Comparison of ENCODE assay signal across 28 cellular contexts in the genomic region with DNA sequence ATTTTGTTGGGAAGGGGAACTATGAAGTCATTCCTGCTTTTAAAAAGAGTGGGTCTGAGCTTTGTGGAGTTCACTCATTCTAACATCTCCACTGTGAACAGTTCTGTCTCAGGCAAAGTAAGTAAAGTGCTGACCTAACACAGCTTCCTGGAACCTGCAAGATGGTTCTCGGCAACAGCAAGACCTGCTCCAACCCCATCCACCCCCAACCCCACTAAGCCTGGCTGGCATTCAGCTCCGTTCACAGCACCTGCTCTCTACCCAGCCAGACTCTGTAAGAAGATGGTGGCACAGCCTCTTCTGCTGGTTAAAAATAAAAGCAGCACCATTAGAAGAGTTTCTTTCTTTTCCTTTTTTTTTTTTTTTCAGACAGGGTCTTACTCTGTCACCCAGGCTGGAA. TPM values are rescaled to one million over a fixed set of nuclear protein-coding genes. Genes with fewer than 3 reads are reported as not detected.
DNase-seq lines count a peak whose midpoint lies in the region; ATAC-seq, FAIRE-seq and TF ChIP-seq lines count a peak whose summit lies in the region.
"Had no signal": no experiment of that assay in that cellular context is flagged by ENCODE, and none has a peak within 500 bp of the region (broad histone marks: within the 10 kb centered on the region; RNA-seq: fewer than 3 reads in every experiment).

No MANE protein-coding gene starts in this region.

- H3K79me2 ChIP-seq in PC-3 (ENCODE audit: low read length), result peaks cover 34% of the 10 kb centered on the region

- DNase-seq in NCI-H2196 (lab: John Stamatoyannopoulos, UW; ENCODE audit: unreplicated experiment) (peak; percentile 35), NCI-H2196 treated with DMSO at 0.1 percent for 48 hours (lab: John Stamatoyannopoulos, UW; ENCODE audit: unreplicated experiment) (no peak), NCI-H2171 (lab: John Stamatoyannopoulos, UW) (peak; percentile 10), PC-3 (no peak), pancreas (peak in 5 of 6 donors; percentile 41 to 78 (median 49)), medulla oblongata (ENCODE audit: extremely low spot score) (no peak)
- DNase-seq in stimulated activated CD4-positive, alpha-beta T cell treated with anti-CD3 and anti-CD28 coated beads, Interleukin-2, amount 100 ng/mL, for 48 hours, result no peak
- no peak for DNase-seq in activated CD4-positive, alpha-beta T cell treated with anti-CD3 and anti-CD28 coated beads, Interleukin-2, amount 10 ng/mL, durations not matched to agents 7 days and 5 days
- DNase-seq: 8988T, ACHN, BE2C, DMS53, HCEC 1CT, NCI-H1105, NCI-H1436 treated with DMSO at 0.1 percent for 48 hours, NCI-H187 treated with DMSO at 0.1 percent for 48 hours, NCI-H345, NCI-H510A treated with DMSO at 0.1 percent for 48 hours, NCI-H774, T-cell had no signal

- H3K4me1 Mint-ChIP-seq in activated CD4-positive, alpha-beta T cell treated with anti-CD3 and anti-CD28 coated beads, Interleukin-2, amount 10 ng/mL, durations not matched to agents 7 days and 5 days, result no peaks in the 10 kb centered on the region
- H3K4me1 Mint-ChIP-seq: CD14-positive monocyte, T-cell had no signal

- FAIRE-seq in pancreas (lab: Jason Lieb, UNC), result no peak
- FAIRE-seq: G401.6, GM12878 had no signal

- no peak overlapping the region for H3K4me2 ChIP-seq in PC-3 (ENCODE audit: low read length)
- H3K4me2 ChIP-seq: GM23338, KMS-11 had no signal

- H3K27me3 Mint-ChIP-seq in activated CD4-positive, alpha-beta T cell treated with anti-CD3 and anti-CD28 coated beads, Interleukin-2, amount 10 ng/mL, durations not matched to agents 7 days and 5 days, result peaks cover 15% of the 10 kb centered on the region

- ATAC-seq in PC-3 (no peak), pancreas (peak in 3 of 4 donors; percentile 40 to 70 (median 66))
- ATAC-seq: GM12878, GM23338, T-cell had no signal

- H3K36me3 ChIP-seq in PC-3 (ENCODE audit: low read depth, low read length) (no peaks in the 10 kb centered on the region), pancreas (no peaks in the 10 kb centered on the region)
- H3K36me3 ChIP-seq: BE2C had no signal

- H3K4me3 Mint-ChIP-seq in activated CD4-positive, alpha-beta T cell treated with anti-CD3 and anti-CD28 coated beads, Interleukin-2, amount 10 ng/mL, durations not matched to agents 7 days and 5 days, result no peak overlapping the region
- H3K4me3 Mint-ChIP-seq: CD14-positive monocyte, GM23338, T-cell had no signal

- H3F3A ChIP-seq in PC-3 (ENCODE audit: low read length, unreplicated experiment), result no peaks in the 10 kb centered on the region

- intact Hi-C loops in PC-3 (cut with micrococcal nuclease), result no loop called here
- intact Hi-C loops in pancreas (cut with DNase I), result no loop called here

- H3K27ac ChIP-seq in PC-3 (ENCODE audit: low read length) (no peak overlapping the region), pancreas (peak overlapping the region in 2 of 4 donors; percentile 67)
- H3K27ac ChIP-seq: HL-60, KMS-11, RWPE1 had no signal

- H3K27me3 ChIP-seq in PC-3 (ENCODE audit: low read length) (no peaks in the 10 kb centered on the region), pancreas (no peaks in the 10 kb centered on the region)
- H3K27me3 ChIP-seq: BE2C had no signal

- no peak overlapping the region for H3K4me3 ChIP-seq in PC-3 (ENCODE audit: low read length)
- no peak overlapping the region for H3K4me3 ChIP-seq in pancreas
- H3K4me3 ChIP-seq: GM12878, GM23338 had no signal

- no peaks in the 10 kb centered on the region for H4K20me1 ChIP-seq in PC-3 (ENCODE audit: low read length)

- TSS peak; percentile 18 for BruUV-seq in PC-3 (replicated peaks; lab: Mats Ljungman, UMichigan)

- H3K4me1 ChIP-seq in PC-3 (ENCODE audit: insufficient read depth, low read length), result no peaks in the 10 kb centered on the region
- peaks cover 51 to 54% (median 53%) of the 10 kb centered on the region in 3 donors for H3K4me1 ChIP-seq in pancreas
- H3K4me1 ChIP-seq: BE2C had no signal

- no peak overlapping the region for H3K27ac Mint-ChIP-seq in activated CD4-positive, alpha-beta T cell treated with anti-CD3 and anti-CD28 coated beads, Interleukin-2, amount 10 ng/mL, durations not matched to agents 7 days and 5 days
- H3K27ac Mint-ChIP-seq: CD14-positive monocyte, GM23338, IgD-negative memory B cell, T-cell had no signal

- TF ChIP-seq CTCF in PC-3 (conservative IDR thresholded peaks at IDR 0.05; ENCODE audit: low read depth, low read length), result no peak
- TF ChIP-seq CTCF in pancreas (IDR thresholded peaks at IDR 0.05), result no peak

- H3K9me3 ChIP-seq in PC-3 (ENCODE audit: low read length), result no peaks in the 10 kb centered on the region
- H3K9me3 ChIP-seq in pancreas, result no peaks in the 10 kb centered on the region
- H3K9me3 ChIP-seq: BE2C had no signal

- 42 to 58% methylated on average over 2 of the region's 2 CpGs for WGBS in pancreas, 2 donors

- POLR2A ChIA-PET in PC-3 (lab: Charles Lee; ENCODE audit: unreplicated experiment), result no interaction called here
- POLR2A ChIA-PET in activated CD4-positive, alpha-beta T cell treated with anti-CD3 and anti-CD28 coated beads, Interleukin-2, amount 10 ng/mL, durations not matched to agents 7 days and 5 days (lab: Charles Lee), result no interaction called here

- H3K9me2 ChIP-seq in PC-3 (replicated peaks; ENCODE audit: low read length), result no peaks in the 10 kb centered on the region

- no peaks in the 10 kb centered on the region for H3K36me3 Mint-ChIP-seq in activated CD4-positive, alpha-beta T cell treated with anti-CD3 and anti-CD28 coated beads, Interleukin-2, amount 10 ng/mL, durations not matched to agents 7 days and 5 days (ENCODE audit: low read depth)
- H3K36me3 Mint-ChIP-seq: CD14-positive monocyte, IgD-negative memory B cell, T-cell had no signal

- H3K9ac ChIP-seq in PC-3 (ENCODE audit: low read length), result no peak overlapping the region
- H3K9ac ChIP-seq: KMS-11 had no signal

- CTCF ChIA-PET in PC-3 (lab: Charles Lee), result no interaction called here
- CTCF ChIA-PET in activated CD4-positive, alpha-beta T cell treated with anti-CD3 and anti-CD28 coated beads, Interleukin-2, amount 10 ng/mL, durations not matched to agents 7 days and 5 days (lab: Charles Lee), result no interaction called here

- H3K9me3 Mint-ChIP-seq in activated CD4-positive, alpha-beta T cell treated with anti-CD3 and anti-CD28 coated beads, Interleukin-2, amount 10 ng/mL, durations not matched to agents 7 days and 5 days, result no peaks in the 10 kb centered on the region
- H3K9me3 Mint-ChIP-seq: GM23338, T-cell had no signal

- no peak overlapping the region for H2AFZ ChIP-seq in PC-3 (ENCODE audit: low read length)
- H2AFZ ChIP-seq: GM23338 had no signal

RNA-seq across cellular contexts. Expression of a gene that starts 42.0 kb away (rescaled TPM):
- total RNA-seq in PC-3 (2014; rRNA removed) (11.2 and 13.8 TPM in 2 replicates), pancreas (100 to 1,000 TPM in 1 of 6 donors, 10 to 100 TPM in 5; 78.5 to 122 (median 93.9) TPM)
- 10 to 100 TPM; 36.8 to 37.0 TPM for polyA plus RNA-seq in pancreas
- total RNA-seq in activated CD4-positive, alpha-beta T cell treated with anti-CD3 and anti-CD28 coated beads, Interleukin-2, amount 10 ng/mL, durations not matched to agents 7 days and 5 days, result not detected
- polyA plus RNA-seq: CD14-positive monocyte, IgD-negative memory B cell had no signal

Comparison
In these comparisons a context has a peak if more than half of its experiments do, and no peak if none do; other contexts are left out.
1. DNase-seq: peak in NCI-H2196 (single experiment), NCI-H2171 (single experiment) and pancreas (5 of 6); none in NCI-H2196 treated with DMSO at 0.1 percent for 48 hours (single experiment), PC-3 (single experiment), stimulated activated CD4-positive, alpha-beta T cell treated with anti-CD3 and anti-CD28 coated beads, Interleukin-2, amount 100 ng/mL, for 48 hours (0 of 2), activated CD4-positive, alpha-beta T cell treated with anti-CD3 and anti-CD28 coated beads, Interleukin-2, amount 10 ng/mL, durations not matched to agents 7 days and 5 days (single experiment) and medulla oblongata (single experiment).
2. RNA of a gene that starts 42.0 kb away (total RNA-seq): 78.5 to 122 TPM in pancreas and 11.2 to 13.8 TPM in PC-3; not detected in activated CD4-positive, alpha-beta T cell treated with anti-CD3 and anti-CD28 coated beads, Interleukin-2, amount 10 ng/mL, durations not matched to agents 7 days and 5 days; every median in the first group is over 10 times any median in the second.